ENCODE assay signal across 1 cellular context in the genomic region with DNA sequence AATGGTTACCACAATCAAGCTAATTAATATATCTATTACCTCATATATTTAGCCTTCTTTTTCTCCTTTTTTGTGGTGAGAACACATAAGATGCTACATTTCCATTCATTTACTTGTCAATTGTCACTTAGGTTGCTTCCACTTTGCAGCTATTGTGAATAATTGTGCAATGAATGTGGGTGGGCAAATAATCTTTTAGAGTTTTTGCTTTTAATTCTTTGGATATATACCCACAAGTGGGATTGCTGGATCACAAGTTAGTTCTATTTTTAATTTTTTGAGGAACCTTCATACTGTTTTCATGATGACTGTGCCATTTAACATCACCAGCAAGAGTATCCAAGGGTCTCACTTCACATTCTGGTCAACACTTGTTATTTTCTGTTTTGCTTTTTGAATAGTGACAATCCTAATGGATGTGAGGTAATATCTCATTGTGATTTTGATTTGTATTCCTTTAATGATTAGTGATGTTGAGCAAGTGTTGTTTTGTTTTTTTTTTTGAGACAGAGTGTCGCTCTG.
TF ChIP-seq lines count a peak whose summit lies in the region.

No MANE protein-coding gene starts in this region.

TF ChIP-seq in HepG2, 621 proteins besides CTCF, POLR2A, EP300 and RAD21 (continued from another document):
- TF ChIP-seq TEAD2 (CRISPR knock-in tag; IDR thresholded peaks at IDR 0.05) = no peak
- TF ChIP-seq ZMYM3 (CRISPR knock-in tag; IDR thresholded peaks at IDR 0.05) = no peak
- no peak for TF ChIP-seq ZNF772 (CRISPR knock-in tag; IDR thresholded peaks at IDR 0.05)
- no peak for TF ChIP-seq PHB2 (IDR thresholded peaks at IDR 0.05; ENCODE audit: partially characterized antibody)
- no peak for TF ChIP-seq TCF12 (IDR thresholded peaks at IDR 0.05)
- TF ChIP-seq TCF12 (CRISPR knock-in tag; IDR thresholded peaks at IDR 0.05) = no peak
- no peak for TF ChIP-seq ZNF780A (CRISPR knock-in tag; IDR thresholded peaks at IDR 0.05)
- TF ChIP-seq ZNF83 (CRISPR knock-in tag; IDR thresholded peaks at IDR 0.05; ENCODE audit: borderline replicate concordance) = no peak
- no peak for TF ChIP-seq RBM39 (IDR thresholded peaks at IDR 0.05; ENCODE audit: low read depth, low read length, poor library complexity, severe bottlenecking)
- TF ChIP-seq ZNF549 (CRISPR knock-in tag; IDR thresholded peaks at IDR 0.05) = no peak
- TF ChIP-seq ZNF678 (CRISPR knock-in tag; IDR thresholded peaks at IDR 0.05) = no peak
- TF ChIP-seq GTF2F1 (IDR thresholded peaks at IDR 0.05; ENCODE audit: low read length) = no peak
